ENCODE assay signal across 9 cellular contexts in the genomic region with DNA sequence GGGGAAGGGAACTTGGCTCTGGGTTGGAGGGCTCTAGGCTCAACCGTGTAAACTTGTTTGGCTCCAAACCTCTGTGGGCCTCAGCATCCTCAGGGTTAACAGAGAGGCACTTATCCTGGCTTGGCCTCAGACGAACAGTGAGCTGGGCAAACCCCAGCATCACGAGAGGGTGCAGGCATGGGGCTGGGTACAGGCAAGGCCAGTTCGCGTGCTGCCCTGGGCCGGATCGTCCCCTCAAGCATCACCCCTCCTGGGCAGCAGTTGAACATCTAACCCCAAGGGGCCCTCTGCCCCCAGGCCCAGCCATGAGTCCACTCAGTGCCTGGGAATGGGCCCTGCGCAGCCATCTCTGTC. TPM values are rescaled to one million over a fixed set of nuclear protein-coding genes. Genes with fewer than 3 reads are reported as not detected.
A peak's percentile ranks its signal among the peaks of the same experiment; 100 is the strongest.
DNase-seq lines count a peak whose midpoint lies in the region; ATAC-seq and TF ChIP-seq lines count a peak whose summit lies in the region.
"Had no signal": no experiment of that assay in that cellular context is flagged by ENCODE, and none has a peak within 500 bp of the region (broad histone marks: within the 10 kb centered on the region; RNA-seq: fewer than 3 reads in every experiment).

No MANE protein-coding gene starts in this region.

- no peak for TF ChIP-seq POLR2A in gastroesophageal sphincter (IDR thresholded peaks at IDR 0.05)

- 0% methylated on average over 2 of the region's 8 CpGs; no CpG with 5 or more reads in 1 of the 2 donors for WGBS in gastroesophageal sphincter (ENCODE audit: low coverage in 1 of 2), 2 donors

- TF ChIP-seq EP300 in gastroesophageal sphincter (IDR thresholded peaks at IDR 0.05), result no peak

- DNase-seq in GM12864 (ENCODE audit: low read depth) (no peak), NCI-H1930 (lab: John Stamatoyannopoulos, UW) (no peak), activated gamma-delta T cell (lab: John Stamatoyannopoulos, UW) (no peak)
- DNase-seq: endodermal cell had no signal

- H3K4me3 ChIP-seq in GM12864 (ENCODE audit: low read depth, low read length) (peak overlapping the region; percentile 90), WI38 (ENCODE audit: low read depth, low read length) (peak overlapping the region; percentile 63), gastroesophageal sphincter (peak overlapping the region; percentile 78 to 96), skeletal muscle tissue (ENCODE audit: low read length in 3 of 3) (peak overlapping the region; percentile 80 to 90 (median 88))

- TF ChIP-seq CTCF in GM12864 (IDR thresholded peaks at IDR 0.05; ENCODE audit: low read depth, low read length, missing control alignments) (no peak), WI38 (IDR thresholded peaks at IDR 0.05; ENCODE audit: low read depth, low read length) (no peak), gastroesophageal sphincter (IDR thresholded peaks at IDR 0.05) (no peak)

- H3K4me1 ChIP-seq in gastroesophageal sphincter (peaks cover 0 to 92% (median 38%) of the 10 kb centered on the region in 3 donors), skeletal muscle tissue (ENCODE audit: control insufficient read depth in 3 of 3, insufficient read depth in 3 of 3, low read length in 3 of 3) (peaks cover 61 to 83% (median 77%) of the 10 kb centered on the region in 3 donors)

- H3K36me3 ChIP-seq in gastroesophageal sphincter, result peaks cover 0 to 48% of the 10 kb centered on the region in 2 donors
- peaks cover 43 to 50% (median 45%) of the 10 kb centered on the region in 3 donors for H3K36me3 ChIP-seq in skeletal muscle tissue (ENCODE audit: control insufficient read depth in 3 of 3, insufficient read depth in 3 of 3, low read length in 3 of 3)

- no peak for ATAC-seq in gastroesophageal sphincter
- ATAC-seq in HG03135 (IDR thresholded peaks at IDR 0.05; ENCODE audit: unreplicated experiment), result no peak
- ATAC-seq in HG02642 (IDR thresholded peaks at IDR 0.05; ENCODE audit: poor library complexity, unreplicated experiment), result no peak

- peak overlapping the region; percentile 99 to 100 (median 99) for H3K9ac ChIP-seq in skeletal muscle tissue (ENCODE audit: low read depth in 1 of 3, low read length in 3 of 3)

- H3K27ac ChIP-seq in gastroesophageal sphincter, result peak overlapping the region; percentile 96 to 99 (median 98)
- H3K27ac ChIP-seq in skeletal muscle tissue (ENCODE audit: low read depth, low read length), result peak overlapping the region; percentile 100

- H3K9me3 ChIP-seq in gastroesophageal sphincter (no peaks in the 10 kb centered on the region), skeletal muscle tissue (ENCODE audit: control insufficient read depth in 3 of 3, low read length in 3 of 3) (no peaks in the 10 kb centered on the region)

- H3K27me3 ChIP-seq in gastroesophageal sphincter (no peaks in the 10 kb centered on the region), skeletal muscle tissue (ENCODE audit: control insufficient read depth in 3 of 3, insufficient read depth in 3 of 3, low read length in 3 of 3) (no peaks in the 10 kb centered on the region)

RNA-seq across cellular contexts. Expression of gene EHBP1L1, which starts 1.9 kb away (rescaled TPM):
- total RNA-seq in gastroesophageal sphincter (100 to 1,000 TPM; 172 to 329 (median 202) TPM), skeletal muscle tissue (157 TPM)

RNA-seq across cellular contexts. Expression of gene FAM89B, which starts 5.4 kb away (rescaled TPM):
- 10 to 100 TPM; 36.6 to 68.3 (median 55.0) TPM for total RNA-seq in gastroesophageal sphincter
- total RNA-seq in skeletal muscle tissue, result 14.6 TPM

RNA-seq across cellular contexts. Expression of gene ZNRD2, which starts 7.5 kb away (rescaled TPM):
- 10 to 100 TPM; 38.4 to 73.5 (median 43.5) TPM for total RNA-seq in gastroesophageal sphincter
- 23.0 TPM for total RNA-seq in skeletal muscle tissue

RNA-seq across cellular contexts. Expression of gene KCNK7, which starts 17.9 kb away (rescaled TPM):
- total RNA-seq in gastroesophageal sphincter, result 1 to 10 TPM in 1 of 4 donors, under 1 TPM in 2, not detected in 1; 0.40 to 1.5 (median 0.93) TPM
- total RNA-seq in skeletal muscle tissue, result not detected

RNA-seq across cellular contexts. Expression of gene LTBP3, which starts 19.6 kb away (rescaled TPM):
- total RNA-seq in gastroesophageal sphincter (100 to 1,000 TPM in 3 of 4 donors, 10 to 100 TPM in 1; 90.6 to 173 (median 139) TPM), skeletal muscle tissue (32.9 TPM)
